16 cellular contexts compared by ENCODE assay signal in the genomic region with DNA sequence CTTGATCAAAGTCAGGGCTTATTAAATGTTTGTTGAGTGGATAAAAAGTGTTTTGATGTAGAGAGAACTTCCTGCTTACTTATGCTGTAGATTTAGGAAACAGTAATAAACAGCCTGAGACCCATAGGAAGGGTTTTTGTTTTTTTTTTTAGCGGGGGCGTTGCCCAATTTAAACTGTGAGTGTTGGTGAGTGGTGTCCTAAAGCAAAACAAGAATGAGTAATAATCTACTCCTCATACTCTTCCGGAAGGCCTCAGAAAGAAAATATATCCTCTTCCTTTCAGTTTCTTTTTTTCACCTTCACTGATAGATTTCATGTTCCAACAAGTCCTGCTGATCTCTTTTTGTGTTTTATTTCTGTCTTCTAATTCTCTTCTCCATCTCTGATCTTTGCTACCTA.
A peak's percentile ranks its signal among the peaks of the same experiment; 100 is the strongest.
DNase-seq lines count a peak whose midpoint lies in the region; FAIRE-seq and TF ChIP-seq lines count a peak whose summit lies in the region.
"Had no signal": no experiment of that assay in that cellular context is flagged by ENCODE, and none has a peak within 500 bp of the region (broad histone marks: within the 10 kb centered on the region; RNA-seq: fewer than 3 reads in every experiment).

No MANE protein-coding gene starts in this region.

- peak overlapping the region; percentile 69 for H3K27ac ChIP-seq in endothelial cell of umbilical vein (ENCODE audit: insufficient read depth, low read depth, low read length)
- no peak overlapping the region for H3K27ac ChIP-seq in dorsolateral prefrontal cortex
- H3K27ac ChIP-seq: cardiac muscle cell, gastroesophageal sphincter, HL-60, Peyer's patch, right lobe of liver had no signal

- POLR2A ChIA-PET in endothelial cell of umbilical vein (lab: Charles Lee) = no interaction called here

- no peak for TF ChIP-seq POLR2A in endothelial cell of umbilical vein (IDR thresholded peaks at IDR 0.05; ENCODE audit: low read depth, low read length)

- dilution Hi-C loops in endothelial cell of umbilical vein (cut with MboI; ENCODE audit: extremely low pct_ligation_motif_present, low sequenced_read_pairs) = no loop called here

- no peaks in the 10 kb centered on the region for H4K20me1 ChIP-seq in endothelial cell of umbilical vein (replicated peaks; ENCODE audit: control insufficient read depth, extremely low read depth, insufficient read depth, low read length)

- CTCF ChIA-PET in endothelial cell of umbilical vein (lab: Charles Lee) = no interaction called here

- no peak for TF ChIP-seq CTCF in GM12865 (IDR thresholded peaks at IDR 0.05; ENCODE audit: insufficient read depth, low read depth, low read length, missing control alignments)
- no peak for TF ChIP-seq CTCF in endothelial cell of umbilical vein (IDR thresholded peaks at IDR 0.05; ENCODE audit: extremely low read depth in 1 of 2, insufficient read depth in 1 of 2, low read depth in 1 of 2, low read length in 2 of 2)
- no peak for TF ChIP-seq CTCF in dorsolateral prefrontal cortex (IDR thresholded peaks at IDR 0.05 in 54 of 56, conservative IDR thresholded peaks at IDR 0.05 in 2 of 56; ENCODE audit: low read depth in 1 of 56, partially characterized antibody in 56 of 56)

- peak overlapping the region; percentile 11; the same call in 1 of the 2 replicates for H3K4me3 ChIP-seq in GM12865 (ENCODE audit: low read depth, low read length)
- H3K4me3 ChIP-seq in endothelial cell of umbilical vein (replicated peaks in 1 of 3; ENCODE audit: insufficient read depth in 1 of 3, low read depth in 1 of 3, low read length in 3 of 3) = no peak overlapping the region
- H3K4me3 ChIP-seq in dorsolateral prefrontal cortex = no peak overlapping the region
- H3K4me3 ChIP-seq: cardiac muscle cell, gastroesophageal sphincter, lung, Peyer's patch, right lobe of liver had no signal

- FAIRE-seq in endothelial cell of umbilical vein (lab: Jason Lieb, UNC) = peak; percentile 80

- no peaks in the 10 kb centered on the region for H3K9me3 ChIP-seq in endothelial cell of umbilical vein (replicated peaks; ENCODE audit: control insufficient read depth, insufficient read depth, low read length)
- H3K9me3 ChIP-seq: gastroesophageal sphincter, Peyer's patch, right lobe of liver had no signal

- H3K27me3 ChIP-seq in endothelial cell of umbilical vein (ENCODE audit: control insufficient read depth in 2 of 2, insufficient read depth in 2 of 2, low read length in 2 of 2) (no peaks in the 10 kb centered on the region), dorsolateral prefrontal cortex (peaks cover 0 to 66% (median 11%) of the 10 kb centered on the region in 45 donors)
- H3K27me3 ChIP-seq: cardiac muscle cell, gastroesophageal sphincter, Peyer's patch, right lobe of liver had no signal

- DNase-seq in A172 (ENCODE audit: low spot score) = peak; percentile 24
- peak; percentile 34 for DNase-seq in GM12865 (ENCODE audit: low read depth)
- DNase-seq in M059J (ENCODE audit: low read depth) = peak; percentile 54
- peak; percentile 60 for DNase-seq in endothelial cell of umbilical vein (ENCODE audit: low read depth, low spot score)
- no peak for DNase-seq in occipital lobe (lab: John Stamatoyannopoulos, UW)
- no peak for DNase-seq in dorsolateral prefrontal cortex
- no peak for DNase-seq in NCI-H1694 (lab: John Stamatoyannopoulos, UW)
- no peak for DNase-seq in GM19238 (ENCODE audit: insufficient read length, low spot score)
- DNase-seq: H7, NCI-H2081, Peyer's patch, right lobe of liver had no signal

- H3K36me3 ChIP-seq in endothelial cell of umbilical vein (ENCODE audit: control insufficient read depth in 2 of 2, extremely low read depth in 1 of 2, insufficient read depth in 2 of 2, low read length in 2 of 2) = no peaks in the 10 kb centered on the region
- H3K36me3 ChIP-seq: cardiac muscle cell, gastroesophageal sphincter, Peyer's patch, right lobe of liver had no signal

- peak overlapping the region; percentile 9 for H3K9ac ChIP-seq in endothelial cell of umbilical vein (replicated peaks; ENCODE audit: extremely low read depth, insufficient read depth, low read length)

- peak overlapping the region; percentile 85 for H3K4me2 ChIP-seq in endothelial cell of umbilical vein (ENCODE audit: insufficient read depth, low read length)

- peak overlapping the region; percentile 66 for H2AFZ ChIP-seq in endothelial cell of umbilical vein (ENCODE audit: low read depth, low read length)

- H3K9me1 ChIP-seq in endothelial cell of umbilical vein (replicated peaks; ENCODE audit: control insufficient read depth, extremely low read depth, insufficient read depth, low read length) = no peaks in the 10 kb centered on the region

- H3K4me1 ChIP-seq in endothelial cell of umbilical vein (ENCODE audit: control insufficient read depth, extremely low read depth, insufficient read depth, low read length) = peaks cover 45% of the 10 kb centered on the region
- H3K4me1 ChIP-seq: Peyer's patch, right lobe of liver had no signal

- BruUV-seq in endothelial cell of umbilical vein (replicated peaks; lab: Mats Ljungman, UMichigan) = no TSS peak

- intact Hi-C loops in endothelial cell of umbilical vein (cut with micrococcal nuclease) (loop anchor here (1.0 kb wide), 1 partner anchor 38 kb away; no protein-coding TSS in a partner anchor), dorsolateral prefrontal cortex (cut with DNase I) (no loop called here)

- no peaks in the 10 kb centered on the region for H3K79me2 ChIP-seq in endothelial cell of umbilical vein (ENCODE audit: control insufficient read depth, insufficient read depth, low read length)

TF ChIP-seq in endothelial cell of umbilical vein, 7 proteins besides CTCF, POLR2A, EP300 and RAD21:
- peak; percentile 35 for TF ChIP-seq FOS (IDR thresholded peaks at IDR 0.05; ENCODE audit: borderline replicate concordance, insufficient read depth, low read length)
- TF ChIP-seq MYC (IDR thresholded peaks at IDR 0.05; ENCODE audit: low read depth, low read length) = no peak

Comparison
In these comparisons a context has a peak if more than half of its experiments do, and no peak if none do; other contexts are left out.
1. DNase-seq: peak in A172 (single experiment), GM12865 (single experiment), M059J (single experiment) and endothelial cell of umbilical vein (single experiment); none in occipital lobe (single experiment), dorsolateral prefrontal cortex (0 of 10), NCI-H1694 (single experiment) and GM19238 (single experiment).